In the genomic region with DNA sequence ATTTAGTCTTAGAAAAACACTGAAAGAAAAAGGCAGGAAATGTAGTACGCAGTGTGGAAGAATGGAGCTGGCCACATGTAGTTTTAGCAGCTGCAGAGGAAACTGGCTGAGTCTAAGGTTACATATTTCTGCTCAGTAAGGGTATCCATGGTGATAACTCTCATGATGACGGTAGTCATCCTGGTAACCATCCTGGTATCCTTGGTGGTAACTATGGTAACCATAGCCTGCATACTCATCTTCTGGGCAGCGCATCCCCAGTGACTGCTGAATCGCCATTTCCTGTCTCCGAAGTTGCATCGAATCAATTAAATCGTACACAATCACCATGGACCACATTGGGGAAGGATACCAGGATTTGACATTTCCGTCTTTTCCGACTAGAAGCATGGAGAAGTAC, we compare ENCODE assay signal across 9 cellular contexts. TPM values are rescaled to one million over a fixed set of nuclear protein-coding genes. Genes with fewer than 3 reads are reported as not detected.
A peak's percentile ranks its signal among the peaks of the same experiment; 100 is the strongest.
DNase-seq lines count a peak whose midpoint lies in the region; ATAC-seq, FAIRE-seq and TF ChIP-seq lines count a peak whose summit lies in the region.
"Had no signal": no experiment of that assay in that cellular context is flagged by ENCODE, and none has a peak within 500 bp of the region (broad histone marks: within the 10 kb centered on the region; RNA-seq: fewer than 3 reads in every experiment).

No MANE protein-coding gene starts in this region.

- TF ChIP-seq POLR2A in gastrocnemius medialis (IDR thresholded peaks at IDR 0.05), result no peak

- no peaks in the 10 kb centered on the region for H3K36me3 ChIP-seq in gastrocnemius medialis

- no peaks in the 10 kb centered on the region for H3K4me1 ChIP-seq in gastrocnemius medialis

- ATAC-seq in GM18909 (IDR thresholded peaks at IDR 0.05; ENCODE audit: poor library complexity, unreplicated experiment) (no peak), gastrocnemius medialis (no peak), HG02759 (IDR thresholded peaks at IDR 0.05; ENCODE audit: unreplicated experiment) (no peak)

- no peaks in the 10 kb centered on the region for H3K27me3 ChIP-seq in gastrocnemius medialis

- H3K27ac ChIP-seq in gastrocnemius medialis, result no peak overlapping the region

- H3K9me3 ChIP-seq in gastrocnemius medialis, result no peaks in the 10 kb centered on the region

- intact Hi-C loops in gastrocnemius medialis (cut with DNase I; ENCODE audit: low total_unique reads), result no loop called here

- H3K4me3 ChIP-seq in AG10803 (ENCODE audit: low read length) (no peak overlapping the region), astrocyte of the cerebellum (ENCODE audit: low read depth, low read length) (no peak overlapping the region), gastrocnemius medialis (no peak overlapping the region)

- FAIRE-seq in HTR-8/SVneo (lab: Jason Lieb, UNC), result no peak

- DNase-seq in AG10803 (ENCODE audit: low read depth) (peak; percentile 91), HTR-8/SVneo (ENCODE audit: insufficient read length, low spot score) (peak; percentile 41), astrocyte of the cerebellum (ENCODE audit: low read depth) (peak; percentile 94), medulla oblongata (ENCODE audit: extremely low spot score) (peak; percentile 20), DMS114 treated with DMSO at 0.1 percent for 48 hours (lab: John Stamatoyannopoulos, UW; ENCODE audit: unreplicated experiment) (no peak), gastrocnemius medialis (no peak)
- DNase-seq: SIG-M5 had no signal

- no peak for TF ChIP-seq CTCF in AG10803 (conservative IDR thresholded peaks at IDR 0.05; ENCODE audit: low read length)
- TF ChIP-seq CTCF in astrocyte of the cerebellum (IDR thresholded peaks at IDR 0.05; ENCODE audit: low read depth, low read length, missing control alignments), result no peak
- no peak for TF ChIP-seq CTCF in gastrocnemius medialis (IDR thresholded peaks at IDR 0.05 in 4 of 5, conservative IDR thresholded peaks at IDR 0.05 in 1 of 5)

- in situ Hi-C loops in astrocyte of the cerebellum (cut with HindIII; ENCODE audit: low sequenced_read_pairs), result no loop called here
- in situ Hi-C loops in gastrocnemius medialis (cut with MboI; ENCODE audit: low sequenced_read_pairs in 4 of 4), result no loop called here

RNA-seq across cellular contexts. Expression of a gene that starts 35.7 kb away (rescaled TPM):
- total RNA-seq in gastrocnemius medialis, result 10 to 100 TPM in 1 of 4 donors, 1 to 10 TPM in 2, under 1 TPM in 1; 0.63 to 13.5 (median 3.4) TPM

RNA-seq across cellular contexts. Expression of a gene that starts 43.4 kb away (rescaled TPM):
- 10 to 100 TPM in 2 of 4 donors, 1 to 10 TPM in 2; 5.0 to 15.3 (median 9.5) TPM for total RNA-seq in gastrocnemius medialis

RNA-seq across cellular contexts. Expression of a gene that starts 43.5 kb away (rescaled TPM):
- total RNA-seq in gastrocnemius medialis, result 10 to 100 TPM; 34.2 to 61.9 (median 50.7) TPM

Comparison
In these comparisons a context has a peak if more than half of its experiments do, and no peak if none do; other contexts are left out.
1. DNase-seq: peak in AG10803 (single experiment), HTR-8/SVneo (single experiment), astrocyte of the cerebellum (single experiment) and medulla oblongata (single experiment); none in DMS114 treated with DMSO at 0.1 percent for 48 hours (single experiment) and gastrocnemius medialis (0 of 2).